Comparison of ENCODE assay signal across 12 cellular contexts in genomic region chr15:73488698-73489097, GRCh38. TPM values are rescaled to one million over a fixed set of nuclear protein-coding genes. Genes with fewer than 3 reads are reported as not detected.
"Had no signal": no experiment of that assay in that cellular context is flagged by ENCODE, and none has a peak within 500 bp of the region (broad histone marks: within the 10 kb centered on the region; RNA-seq: fewer than 3 reads in every experiment).

No MANE protein-coding gene starts in this region.

- H3K36me3 ChIP-seq: HAP-1 had no signal

- H2AFZ ChIP-seq: GM23248, GM23338 had no signal

- ATAC-seq: GM23338, HCT116 had no signal

- H3K9ac ChIP-seq: GM23248 had no signal

- H3K27ac ChIP-seq: GM23248 had no signal

- H3K4me2 ChIP-seq: GM23338 had no signal

- H3K9me3 ChIP-seq: HAP-1 had no signal

- DNase-seq: GM23248, GOT3, H7, H9, HCEC 1CT, HFFc6 had no signal

- FAIRE-seq: H1, H54 had no signal

- H3K4me3 ChIP-seq: GM23248, GM23338, HAP-1 had no signal

- H3K4me1 ChIP-seq: HAP-1 had no signal

RNA-seq across cellular contexts. Expression of gene REC114, which starts 45.7 kb away (rescaled TPM):
- total RNA-seq: GM23248, GM23338, H1, H4, H7, H9, HFFc6 had no signal
- polyA plus RNA-seq: GM23248, GM23338 had no signal
